19 cellular contexts compared by ENCODE assay signal in the genomic region with DNA sequence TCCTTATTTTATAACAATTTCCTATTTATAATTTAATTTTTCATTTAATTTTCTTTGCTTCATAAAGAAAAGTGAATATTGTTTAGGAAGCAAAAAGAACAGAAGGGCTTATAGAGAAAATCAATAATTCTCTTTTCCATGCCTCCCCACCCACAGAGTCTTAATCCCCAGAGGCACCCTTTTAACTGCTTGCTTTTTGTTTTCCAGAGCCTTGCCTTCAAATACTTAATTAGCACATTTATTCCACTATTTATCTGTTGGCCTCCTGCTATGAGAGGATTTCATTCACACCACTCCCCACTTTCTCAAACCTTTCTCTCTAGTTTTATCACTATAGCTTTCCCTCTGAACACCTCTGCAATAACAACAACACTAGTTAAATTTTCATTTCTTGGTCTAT.
"Had no signal": no experiment of that assay in that cellular context is flagged by ENCODE, and none has a peak within 500 bp of the region (broad histone marks: within the 10 kb centered on the region; RNA-seq: fewer than 3 reads in every experiment).

No MANE protein-coding gene starts in this region.

- H3K36me3 Mint-ChIP-seq: activated naive CD8-positive, alpha-beta T cell treated with anti-CD3 and anti-CD28 coated beads, Interleukin-2, amount 10 ng/mL, durations not matched to agents 7 days and 5 days had no signal

- H3K9me3 Mint-ChIP-seq: activated CD4-positive, alpha-beta T cell treated with anti-CD3 and anti-CD28 coated beads, Interleukin-2, amount 10 ng/mL, durations not matched to agents 7 days and 5 days; activated T-helper 1 cell treated with anti-CD3 and anti-CD28 coated beads, Interleukin-12 subunit alpha, Interleukin-12 subunit beta, Interleukin-2, Interleukin-4 antibody, amounts not matched to agents 30 ng/mL and 10 ng/mL and 1 ng/mL, durations not matched to agents 14 hours and 24 hours and 36 hours had no signal

- ATAC-seq: stimulated activated naive CD8-positive, alpha-beta T cell treated with anti-CD3 and anti-CD28 coated beads, Interleukin-15, amount 100 ng/mL, for 72 hours had no signal

- H3K27me3 ChIP-seq: brain microvascular endothelial cell, ovary, sigmoid colon, spleen, testis, upper lobe of left lung had no signal

- H3K36me3 ChIP-seq: brain microvascular endothelial cell, ovary, sigmoid colon, spleen, upper lobe of left lung had no signal

- H3K4me1 Mint-ChIP-seq: activated B cell treated with CpG ODN at 0.5 μM for 24 hours; activated CD4-positive, alpha-beta T cell treated with anti-CD3 and anti-CD28 coated beads, Interleukin-2, amount 10 ng/mL, durations not matched to agents 7 days and 5 days; activated naive CD8-positive, alpha-beta T cell treated with anti-CD3 and anti-CD28 coated beads, Interleukin-2, amount 10 ng/mL, durations not matched to agents 7 days and 5 days; central memory CD8-positive, alpha-beta T cell; stimulated activated naive CD8-positive, alpha-beta T cell treated with anti-CD3 and anti-CD28 coated beads, Interleukin-15, amount 100 ng/mL, for 72 hours had no signal

- H3K4me3 ChIP-seq: coronary artery, lung, ovary, sigmoid colon, spleen, testis, upper lobe of left lung had no signal

- H3K4me3 Mint-ChIP-seq: activated B cell treated with CpG ODN at 0.5 μM for 24 hours; activated CD4-positive, alpha-beta T cell treated with anti-CD3 and anti-CD28 coated beads, Interleukin-2, amount 10 ng/mL, durations not matched to agents 7 days and 5 days; activated naive CD8-positive, alpha-beta T cell treated with anti-CD3 and anti-CD28 coated beads, Interleukin-2, amount 10 ng/mL, durations not matched to agents 7 days and 5 days; activated T-helper 1 cell treated with anti-CD3 and anti-CD28 coated beads, Interleukin-12 subunit alpha, Interleukin-12 subunit beta, Interleukin-2, Interleukin-4 antibody, amounts not matched to agents 30 ng/mL and 10 ng/mL and 1 ng/mL, durations not matched to agents 14 hours and 24 hours and 36 hours; central memory CD8-positive, alpha-beta T cell; stimulated activated naive CD8-positive, alpha-beta T cell treated with anti-CD3 and anti-CD28 coated beads, Interleukin-15, amount 100 ng/mL, for 72 hours had no signal

- H3K27ac ChIP-seq: brain microvascular endothelial cell, coronary artery, ovary, sigmoid colon, spleen, testis, upper lobe of left lung had no signal

- H3K27me3 Mint-ChIP-seq: activated B cell treated with CpG ODN at 0.5 μM for 24 hours; activated CD4-positive, alpha-beta T cell treated with anti-CD3 and anti-CD28 coated beads, Interleukin-2, amount 10 ng/mL, durations not matched to agents 7 days and 5 days; activated naive CD8-positive, alpha-beta T cell treated with anti-CD3 and anti-CD28 coated beads, Interleukin-2, amount 10 ng/mL, durations not matched to agents 7 days and 5 days; central memory CD8-positive, alpha-beta T cell; stimulated activated naive CD8-positive, alpha-beta T cell treated with anti-CD3 and anti-CD28 coated beads, Interleukin-15, amount 100 ng/mL, for 72 hours had no signal

- DNase-seq: activated B cell treated with CpG ODN at 0.5 μM for 24 hours; activated CD4-positive, alpha-beta T cell treated with anti-CD3 and anti-CD28 coated beads, Interleukin-2, amount 10 ng/mL, durations not matched to agents 7 days and 5 days; activated CD8-positive, alpha-beta memory T cell treated with anti-CD3 and anti-CD28 coated beads for 24 hours; activated naive CD8-positive, alpha-beta T cell treated with anti-CD3 and anti-CD28 coated beads, Interleukin-2, amount 10 ng/mL, durations not matched to agents 7 days and 5 days; anterior cingulate cortex; brain microvascular endothelial cell; foreskin fibroblast; midbrain; ovary; sigmoid colon; spleen; stimulated activated CD4-positive, alpha-beta T cell treated with anti-CD3 and anti-CD28 coated beads, Interleukin-1b, Interleukin-23, amount 100 ng/mL, for 48 hours; stimulated activated naive CD8-positive, alpha-beta T cell treated with anti-CD3 and anti-CD28 coated beads, Interleukin-15, amount 100 ng/mL, for 72 hours; testis; upper lobe of left lung had no signal

- H3K9me3 ChIP-seq: ovary, testis, upper lobe of left lung had no signal

- H3K4me1 ChIP-seq: sigmoid colon, spleen, testis, upper lobe of left lung had no signal

- H3K27ac Mint-ChIP-seq: activated B cell treated with CpG ODN at 0.5 μM for 24 hours; activated CD4-positive, alpha-beta T cell treated with anti-CD3 and anti-CD28 coated beads, Interleukin-2, amount 10 ng/mL, durations not matched to agents 7 days and 5 days; activated naive CD8-positive, alpha-beta T cell treated with anti-CD3 and anti-CD28 coated beads, Interleukin-2, amount 10 ng/mL, durations not matched to agents 7 days and 5 days; activated T-helper 1 cell treated with anti-CD3 and anti-CD28 coated beads, Interleukin-12 subunit alpha, Interleukin-12 subunit beta, Interleukin-2, Interleukin-4 antibody, amounts not matched to agents 30 ng/mL and 10 ng/mL and 1 ng/mL, durations not matched to agents 14 hours and 24 hours and 36 hours; stimulated activated naive CD8-positive, alpha-beta T cell treated with anti-CD3 and anti-CD28 coated beads, Interleukin-15, amount 100 ng/mL, for 72 hours had no signal
